1 cellular context compared by ENCODE assay signal in the genomic region with DNA sequence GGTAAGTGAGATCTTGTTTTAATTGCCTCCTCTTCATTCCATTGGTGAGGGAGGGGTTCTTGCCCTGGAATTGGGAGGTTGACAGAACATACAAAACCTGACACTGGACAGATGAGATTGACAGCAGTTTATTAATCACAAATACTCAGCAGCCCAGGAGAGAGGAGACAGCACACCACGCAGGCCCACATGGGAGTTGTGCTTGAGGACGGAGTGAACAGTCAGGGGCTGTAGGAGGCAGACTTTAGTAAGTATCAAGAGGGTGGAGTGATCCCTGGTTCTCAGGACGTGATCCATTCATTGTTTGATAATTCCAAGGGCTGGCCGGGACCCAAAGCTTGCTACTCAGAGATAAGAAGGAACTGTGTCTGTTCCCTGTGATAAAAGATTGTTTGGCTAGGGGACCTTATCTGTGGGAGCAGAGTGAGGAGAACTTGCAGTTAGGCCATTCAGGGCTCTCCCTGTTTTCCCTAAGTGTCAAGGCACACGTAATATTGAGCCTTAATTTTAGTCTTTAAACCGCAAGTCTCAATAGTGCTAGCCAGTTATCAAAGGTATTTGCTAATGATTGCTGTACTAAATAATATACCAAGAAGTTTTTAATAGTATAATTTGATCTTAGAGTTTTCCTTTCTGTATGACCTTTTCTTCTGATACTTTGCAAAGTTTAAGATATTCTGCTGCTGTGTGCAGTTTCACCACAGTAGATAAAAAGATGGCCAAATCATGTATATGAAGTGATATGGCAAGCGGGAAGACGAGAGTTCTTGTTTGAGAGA.
TF ChIP-seq lines count a peak whose summit lies in the region.

No MANE protein-coding gene starts in this region.

TF ChIP-seq in K562, 482 proteins besides CTCF, POLR2A, EP300 and RAD21 (continued from another document and continues in another):
- TF ChIP-seq, protein P1, sequence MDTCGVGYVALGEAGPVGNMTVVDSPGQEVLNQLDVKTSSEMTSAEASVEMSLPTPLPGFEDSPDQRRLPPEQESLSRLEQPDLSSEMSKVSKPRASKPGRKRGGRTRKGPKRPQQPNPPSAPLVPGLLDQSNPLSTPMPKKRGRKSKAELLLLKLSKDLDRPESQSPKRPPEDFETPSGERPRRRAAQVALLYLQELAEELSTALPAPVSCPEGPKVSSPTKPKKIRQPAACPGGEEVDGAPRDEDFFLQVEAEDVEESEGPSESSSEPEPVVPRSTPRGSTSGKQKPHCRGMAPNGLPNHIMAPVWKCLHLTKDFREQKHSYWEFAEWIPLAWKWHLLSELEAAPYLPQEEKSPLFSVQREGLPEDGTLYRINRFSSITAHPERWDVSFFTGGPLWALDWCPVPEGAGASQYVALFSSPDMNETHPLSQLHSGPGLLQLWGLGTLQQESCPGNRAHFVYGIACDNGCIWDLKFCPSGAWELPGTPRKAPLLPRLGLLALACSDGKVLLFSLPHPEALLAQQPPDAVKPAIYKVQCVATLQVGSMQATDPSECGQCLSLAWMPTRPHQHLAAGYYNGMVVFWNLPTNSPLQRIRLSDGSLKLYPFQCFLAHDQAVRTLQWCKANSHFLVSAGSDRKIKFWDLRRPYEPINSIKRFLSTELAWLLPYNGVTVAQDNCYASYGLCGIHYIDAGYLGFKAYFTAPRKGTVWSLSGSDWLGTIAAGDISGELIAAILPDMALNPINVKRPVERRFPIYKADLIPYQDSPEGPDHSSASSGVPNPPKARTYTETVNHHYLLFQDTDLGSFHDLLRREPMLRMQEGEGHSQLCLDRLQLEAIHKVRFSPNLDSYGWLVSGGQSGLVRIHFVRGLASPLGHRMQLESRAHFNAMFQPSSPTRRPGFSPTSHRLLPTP (IDR thresholded peaks at IDR 0.05; ENCODE audit: borderline replicate concordance, extremely low read depth, insufficient read length) = no peak
- TF ChIP-seq CBFA2T3 (IDR thresholded peaks at IDR 0.05) = peak; percentile 100
- TF ChIP-seq FOXK2 (conservative IDR thresholded peaks at IDR 0.05 in 1 of 2, IDR thresholded peaks at IDR 0.05 in 1 of 2; ENCODE audit: low read depth in 2 of 2) = peak; percentile 73 to 82
- no peak for TF ChIP-seq NFYB (IDR thresholded peaks at IDR 0.05; ENCODE audit: extremely low read depth, insufficient read length)
- peak; percentile 89; the same call in 1 of the 2 replicates for TF ChIP-seq SP1 (CRISPR knock-in tag; IDR thresholded peaks at IDR 0.05)
- no peak; the same call in 1 of the 2 replicates for TF ChIP-seq KAT7 (CRISPR knock-in tag; IDR thresholded peaks at IDR 0.05; ENCODE audit: borderline replicate concordance)
- TF ChIP-seq, protein P2, sequence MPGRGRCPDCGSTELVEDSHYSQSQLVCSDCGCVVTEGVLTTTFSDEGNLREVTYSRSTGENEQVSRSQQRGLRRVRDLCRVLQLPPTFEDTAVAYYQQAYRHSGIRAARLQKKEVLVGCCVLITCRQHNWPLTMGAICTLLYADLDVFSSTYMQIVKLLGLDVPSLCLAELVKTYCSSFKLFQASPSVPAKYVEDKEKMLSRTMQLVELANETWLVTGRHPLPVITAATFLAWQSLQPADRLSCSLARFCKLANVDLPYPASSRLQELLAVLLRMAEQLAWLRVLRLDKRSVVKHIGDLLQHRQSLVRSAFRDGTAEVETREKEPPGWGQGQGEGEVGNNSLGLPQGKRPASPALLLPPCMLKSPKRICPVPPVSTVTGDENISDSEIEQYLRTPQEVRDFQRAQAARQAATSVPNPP (IDR thresholded peaks at IDR 0.05; ENCODE audit: borderline replicate concordance, insufficient read depth, insufficient read length) = no peak
- peak in 1 of 2 experiments; percentile 90; a peak in 2 of 4 replicates for TF ChIP-seq FOXA3 (CRISPR knock-in tag; conservative IDR thresholded peaks at IDR 0.05 in 1 of 2, IDR thresholded peaks at IDR 0.05 in 1 of 2)
- peak; percentile 68; the same call in 1 of the 2 replicates for TF ChIP-seq ZNF696 (CRISPR knock-in tag; conservative IDR thresholded peaks at IDR 0.05)
- TF ChIP-seq ERF (CRISPR knock-in tag; IDR thresholded peaks at IDR 0.05) = peak; percentile 93
- peak; percentile 43 for TF ChIP-seq NUFIP1 (IDR thresholded peaks at IDR 0.05; ENCODE audit: partially characterized antibody)
- TF ChIP-seq EHMT2 (IDR thresholded peaks at IDR 0.05) = peak; percentile 91
- TF ChIP-seq ZNF583 (CRISPR knock-in tag; IDR thresholded peaks at IDR 0.05) = peak; percentile 83; the same call in 1 of the 2 replicates
- peak; percentile 71; the same call in 1 of the 2 replicates for TF ChIP-seq MEF2A (IDR thresholded peaks at IDR 0.05; ENCODE audit: control insufficient read depth, low read depth, low read length)
- TF ChIP-seq BCL6 (CRISPR knock-in tag; IDR thresholded peaks at IDR 0.05) = peak; percentile 72; the same call in 1 of the 2 replicates
- TF ChIP-seq HNRNPL (IDR thresholded peaks at IDR 0.05; ENCODE audit: low read depth, low read length) = no peak
- TF ChIP-seq, protein P3, sequence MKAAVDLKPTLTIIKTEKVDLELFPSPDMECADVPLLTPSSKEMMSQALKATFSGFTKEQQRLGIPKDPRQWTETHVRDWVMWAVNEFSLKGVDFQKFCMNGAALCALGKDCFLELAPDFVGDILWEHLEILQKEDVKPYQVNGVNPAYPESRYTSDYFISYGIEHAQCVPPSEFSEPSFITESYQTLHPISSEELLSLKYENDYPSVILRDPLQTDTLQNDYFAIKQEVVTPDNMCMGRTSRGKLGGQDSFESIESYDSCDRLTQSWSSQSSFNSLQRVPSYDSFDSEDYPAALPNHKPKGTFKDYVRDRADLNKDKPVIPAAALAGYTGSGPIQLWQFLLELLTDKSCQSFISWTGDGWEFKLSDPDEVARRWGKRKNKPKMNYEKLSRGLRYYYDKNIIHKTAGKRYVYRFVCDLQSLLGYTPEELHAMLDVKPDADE (conservative IDR thresholded peaks at IDR 0.05; ENCODE audit: control insufficient read depth, low read depth, low read length) = peak; percentile 91
- TF ChIP-seq ZBTB17 (CRISPR knock-in tag; IDR thresholded peaks at IDR 0.05) = peak; percentile 85
- no peak; a peak in 1 of 4 replicates for TF ChIP-seq KDM4B (IDR thresholded peaks at IDR 0.05; ENCODE audit: borderline replicate concordance in 2 of 2, low read depth in 1 of 2)
- TF ChIP-seq, protein P4, sequence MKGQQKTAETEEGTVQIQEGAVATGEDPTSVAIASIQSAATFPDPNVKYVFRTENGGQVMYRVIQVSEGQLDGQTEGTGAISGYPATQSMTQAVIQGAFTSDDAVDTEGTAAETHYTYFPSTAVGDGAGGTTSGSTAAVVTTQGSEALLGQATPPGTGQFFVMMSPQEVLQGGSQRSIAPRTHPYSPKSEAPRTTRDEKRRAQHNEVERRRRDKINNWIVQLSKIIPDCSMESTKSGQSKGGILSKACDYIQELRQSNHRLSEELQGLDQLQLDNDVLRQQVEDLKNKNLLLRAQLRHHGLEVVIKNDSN (CRISPR knock-in tag; IDR thresholded peaks at IDR 0.05) = 0 out of 2 replicates have a peak, but pooled peaks have one; percentile 6
- peak; percentile 99 for TF ChIP-seq SMAD1 (IDR thresholded peaks at IDR 0.05; ENCODE audit: low read depth, low read length, partially characterized antibody)
- TF ChIP-seq, protein P5, sequence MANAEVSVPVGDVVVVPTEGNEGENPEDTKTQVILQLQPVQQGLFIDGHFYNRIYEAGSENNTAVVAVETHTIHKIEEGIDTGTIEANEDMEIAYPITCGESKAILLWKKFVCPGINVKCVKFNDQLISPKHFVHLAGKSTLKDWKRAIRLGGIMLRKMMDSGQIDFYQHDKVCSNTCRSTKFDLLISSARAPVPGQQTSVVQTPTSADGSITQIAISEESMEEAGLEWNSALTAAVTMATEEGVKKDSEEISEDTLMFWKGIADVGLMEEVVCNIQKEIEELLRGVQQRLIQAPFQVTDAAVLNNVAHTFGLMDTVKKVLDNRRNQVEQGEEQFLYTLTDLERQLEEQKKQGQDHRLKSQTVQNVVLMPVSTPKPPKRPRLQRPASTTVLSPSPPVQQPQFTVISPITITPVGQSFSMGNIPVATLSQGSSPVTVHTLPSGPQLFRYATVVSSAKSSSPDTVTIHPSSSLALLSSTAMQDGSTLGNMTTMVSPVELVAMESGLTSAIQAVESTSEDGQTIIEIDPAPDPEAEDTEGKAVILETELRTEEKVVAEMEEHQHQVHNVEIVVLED (CRISPR knock-in tag; IDR thresholded peaks at IDR 0.05) = peak; percentile 45
- TF ChIP-seq CREM (IDR thresholded peaks at IDR 0.05; ENCODE audit: low read depth) = peak; percentile 91
- TF ChIP-seq HNRNPK (IDR thresholded peaks at IDR 0.05; ENCODE audit: low read depth, low read length, poor library complexity, severe bottlenecking) = no peak
- peak; percentile 78; the same call in 1 of the 2 replicates for TF ChIP-seq MYC (IDR thresholded peaks at IDR 0.05; ENCODE audit: low read depth, low read length)
- no peak for TF ChIP-seq MYC (CRISPR knock-in tag; IDR thresholded peaks at IDR 0.05; ENCODE audit: borderline replicate concordance, low read depth)
- no peak for TF ChIP-seq CAMTA2 (CRISPR knock-in tag; conservative IDR thresholded peaks at IDR 0.05)
- TF ChIP-seq, protein P6, sequence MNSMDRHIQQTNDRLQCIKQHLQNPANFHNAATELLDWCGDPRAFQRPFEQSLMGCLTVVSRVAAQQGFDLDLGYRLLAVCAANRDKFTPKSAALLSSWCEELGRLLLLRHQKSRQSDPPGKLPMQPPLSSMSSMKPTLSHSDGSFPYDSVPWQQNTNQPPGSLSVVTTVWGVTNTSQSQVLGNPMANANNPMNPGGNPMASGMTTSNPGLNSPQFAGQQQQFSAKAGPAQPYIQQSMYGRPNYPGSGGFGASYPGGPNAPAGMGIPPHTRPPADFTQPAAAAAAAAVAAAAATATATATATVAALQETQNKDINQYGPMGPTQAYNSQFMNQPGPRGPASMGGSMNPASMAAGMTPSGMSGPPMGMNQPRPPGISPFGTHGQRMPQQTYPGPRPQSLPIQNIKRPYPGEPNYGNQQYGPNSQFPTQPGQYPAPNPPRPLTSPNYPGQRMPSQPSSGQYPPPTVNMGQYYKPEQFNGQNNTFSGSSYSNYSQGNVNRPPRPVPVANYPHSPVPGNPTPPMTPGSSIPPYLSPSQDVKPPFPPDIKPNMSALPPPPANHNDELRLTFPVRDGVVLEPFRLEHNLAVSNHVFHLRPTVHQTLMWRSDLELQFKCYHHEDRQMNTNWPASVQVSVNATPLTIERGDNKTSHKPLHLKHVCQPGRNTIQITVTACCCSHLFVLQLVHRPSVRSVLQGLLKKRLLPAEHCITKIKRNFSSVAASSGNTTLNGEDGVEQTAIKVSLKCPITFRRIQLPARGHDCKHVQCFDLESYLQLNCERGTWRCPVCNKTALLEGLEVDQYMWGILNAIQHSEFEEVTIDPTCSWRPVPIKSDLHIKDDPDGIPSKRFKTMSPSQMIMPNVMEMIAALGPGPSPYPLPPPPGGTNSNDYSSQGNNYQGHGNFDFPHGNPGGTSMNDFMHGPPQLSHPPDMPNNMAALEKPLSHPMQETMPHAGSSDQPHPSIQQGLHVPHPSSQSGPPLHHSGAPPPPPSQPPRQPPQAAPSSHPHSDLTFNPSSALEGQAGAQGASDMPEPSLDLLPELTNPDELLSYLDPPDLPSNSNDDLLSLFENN (IDR thresholded peaks at IDR 0.05; ENCODE audit: low read depth in 2 of 2, low read length in 2 of 2) = peak in 1 of 2 experiments; percentile 100; a peak in 2 of 4 replicates
- TF ChIP-seq, protein P7, sequence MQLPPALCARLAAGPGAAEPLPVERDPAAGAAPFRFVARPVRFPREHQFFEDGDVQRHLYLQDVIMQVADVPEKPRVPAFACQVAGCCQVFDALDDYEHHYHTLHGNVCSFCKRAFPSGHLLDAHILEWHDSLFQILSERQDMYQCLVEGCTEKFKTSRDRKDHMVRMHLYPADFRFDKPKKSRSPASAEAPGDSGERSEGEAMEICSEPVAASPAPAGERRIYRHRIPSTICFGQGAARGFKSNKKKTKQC (CRISPR knock-in tag; IDR thresholded peaks at IDR 0.05) = peak; percentile 80; the same call in 1 of the 2 replicates
- TF ChIP-seq SMAD2 (IDR thresholded peaks at IDR 0.05; ENCODE audit: low read depth, low read length) = no peak
- peak; percentile 98 for TF ChIP-seq DMBX1 (CRISPR knock-in tag; IDR thresholded peaks at IDR 0.05; ENCODE audit: borderline replicate concordance)
- TF ChIP-seq ETV5 (CRISPR knock-in tag; IDR thresholded peaks at IDR 0.05; ENCODE audit: low read depth) = peak; percentile 92
- TF ChIP-seq NR2C1 (IDR thresholded peaks at IDR 0.05) = peak; percentile 44
- TF ChIP-seq NR2C1 (tag; IDR thresholded peaks at IDR 0.05) = peak; percentile 80
- no peak for TF ChIP-seq SAFB (IDR thresholded peaks at IDR 0.05; ENCODE audit: borderline replicate concordance, low read depth, low read length)
- TF ChIP-seq, protein P8, sequence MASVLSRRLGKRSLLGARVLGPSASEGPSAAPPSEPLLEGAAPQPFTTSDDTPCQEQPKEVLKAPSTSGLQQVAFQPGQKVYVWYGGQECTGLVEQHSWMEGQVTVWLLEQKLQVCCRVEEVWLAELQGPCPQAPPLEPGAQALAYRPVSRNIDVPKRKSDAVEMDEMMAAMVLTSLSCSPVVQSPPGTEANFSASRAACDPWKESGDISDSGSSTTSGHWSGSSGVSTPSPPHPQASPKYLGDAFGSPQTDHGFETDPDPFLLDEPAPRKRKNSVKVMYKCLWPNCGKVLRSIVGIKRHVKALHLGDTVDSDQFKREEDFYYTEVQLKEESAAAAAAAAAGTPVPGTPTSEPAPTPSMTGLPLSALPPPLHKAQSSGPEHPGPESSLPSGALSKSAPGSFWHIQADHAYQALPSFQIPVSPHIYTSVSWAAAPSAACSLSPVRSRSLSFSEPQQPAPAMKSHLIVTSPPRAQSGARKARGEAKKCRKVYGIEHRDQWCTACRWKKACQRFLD (CRISPR knock-in tag; IDR thresholded peaks at IDR 0.05) = peak; percentile 99
- TF ChIP-seq, protein P9, sequence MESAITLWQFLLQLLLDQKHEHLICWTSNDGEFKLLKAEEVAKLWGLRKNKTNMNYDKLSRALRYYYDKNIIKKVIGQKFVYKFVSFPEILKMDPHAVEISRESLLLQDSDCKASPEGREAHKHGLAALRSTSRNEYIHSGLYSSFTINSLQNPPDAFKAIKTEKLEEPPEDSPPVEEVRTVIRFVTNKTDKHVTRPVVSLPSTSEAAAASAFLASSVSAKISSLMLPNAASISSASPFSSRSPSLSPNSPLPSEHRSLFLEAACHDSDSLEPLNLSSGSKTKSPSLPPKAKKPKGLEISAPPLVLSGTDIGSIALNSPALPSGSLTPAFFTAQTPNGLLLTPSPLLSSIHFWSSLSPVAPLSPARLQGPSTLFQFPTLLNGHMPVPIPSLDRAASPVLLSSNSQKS (CRISPR knock-in tag; IDR thresholded peaks at IDR 0.05) = 0 out of 2 replicates have a peak, but pooled peaks have one; percentile 77
- TF ChIP-seq POLR2H (tag; IDR thresholded peaks at IDR 0.05; ENCODE audit: low read depth) = peak; percentile 70
- no peak for TF ChIP-seq XRCC3 (IDR thresholded peaks at IDR 0.05)
- TF ChIP-seq KDM5B (IDR thresholded peaks at IDR 0.05; ENCODE audit: insufficient replicate concordance, low read depth, low read length) = no peak
- TF ChIP-seq, protein P10, sequence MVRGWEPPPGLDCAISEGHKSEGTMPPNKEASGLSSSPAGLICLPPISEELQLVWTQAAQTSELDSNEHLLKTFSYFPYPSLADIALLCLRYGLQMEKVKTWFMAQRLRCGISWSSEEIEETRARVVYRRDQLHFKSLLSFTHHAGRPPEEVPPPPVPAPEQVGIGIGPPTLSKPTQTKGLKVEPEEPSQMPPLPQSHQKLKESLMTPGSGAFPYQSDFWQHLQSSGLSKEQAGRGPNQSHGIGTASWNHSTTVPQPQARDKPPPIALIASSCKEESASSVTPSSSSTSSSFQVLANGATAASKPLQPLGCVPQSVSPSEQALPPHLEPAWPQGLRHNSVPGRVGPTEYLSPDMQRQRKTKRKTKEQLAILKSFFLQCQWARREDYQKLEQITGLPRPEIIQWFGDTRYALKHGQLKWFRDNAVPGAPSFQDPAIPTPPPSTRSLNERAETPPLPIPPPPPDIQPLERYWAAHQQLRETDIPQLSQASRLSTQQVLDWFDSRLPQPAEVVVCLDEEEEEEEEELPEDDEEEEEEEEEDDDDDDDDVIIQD (CRISPR knock-in tag; IDR thresholded peaks at IDR 0.05) = no peak
- TF ChIP-seq BRD9 (IDR thresholded peaks at IDR 0.05; ENCODE audit: low read depth, partially characterized antibody) = peak; percentile 39
- no peak; the same call in 1 of the 2 replicates for TF ChIP-seq NR2C2 (CRISPR knock-in tag; IDR thresholded peaks at IDR 0.05)
- TF ChIP-seq NR2C2 (tag; IDR thresholded peaks at IDR 0.05) = 0 out of 2 replicates have a peak, but pooled peaks have one; percentile 53
